In genomic region chr6:55014321-55015088, GRCh38 we compare ENCODE assay signal across 1 cellular context.
TF ChIP-seq lines count a peak whose summit lies in the region.

No MANE protein-coding gene starts in this region.

TF ChIP-seq in IMR-90, 13 proteins besides CTCF, POLR2A, EP300 and RAD21 (continued from another document):
- no peak for TF ChIP-seq USF2 (IDR thresholded peaks at IDR 0.05; ENCODE audit: low read depth, low read length)
- no peak for TF ChIP-seq ELK1 (IDR thresholded peaks at IDR 0.05; ENCODE audit: borderline replicate concordance, low read depth, low read length)
- no peak for TF ChIP-seq MAZ (IDR thresholded peaks at IDR 0.05; ENCODE audit: borderline replicate concordance, low read depth, low read length)
